8 cellular contexts compared by ENCODE assay signal in genomic region chr2:30115141-30115980, GRCh38. TPM values are rescaled to one million over a fixed set of nuclear protein-coding genes. Genes with fewer than 3 reads are reported as not detected.
A peak's percentile ranks its signal among the peaks of the same experiment; 100 is the strongest.
DNase-seq lines count a peak whose midpoint lies in the region; ATAC-seq and TF ChIP-seq lines count a peak whose summit lies in the region.

No MANE protein-coding gene starts in this region.

- TF ChIP-seq CTCF in HCT116 (IDR thresholded peaks at IDR 0.05 in 2 of 3, conservative IDR thresholded peaks at IDR 0.05 in 1 of 3; ENCODE audit: borderline replicate concordance in 1 of 3, insufficient read depth in 1 of 3, low read depth in 2 of 3, low read length in 2 of 3): peak; percentile 90 to 98 (median 97); a peak in 5 of 6 replicates

- peak; percentile 92 for TF ChIP-seq RAD21 in HCT116 (IDR thresholded peaks at IDR 0.05; ENCODE audit: low read depth)

- peaks cover 2% of the 10 kb centered on the region for H3K27me3 Mint-ChIP-seq in activated CD4-positive, alpha-beta memory T cell treated with anti-CD3 and anti-CD28 coated beads for 36 hours
- H3K27me3 Mint-ChIP-seq in effector memory CD8-positive, alpha-beta T cell: peaks cover 22 to 43% of the 10 kb centered on the region in 2 donors

- H3K4me3 Mint-ChIP-seq in activated CD4-positive, alpha-beta memory T cell treated with anti-CD3 and anti-CD28 coated beads for 36 hours: no peak overlapping the region
- H3K4me3 Mint-ChIP-seq in effector memory CD8-positive, alpha-beta T cell: no peak overlapping the region

- peaks cover 0 to 10% of the 10 kb centered on the region in 2 experiments; a peak in 3 of 4 replicates for H3K4me1 ChIP-seq in HCT116 (ENCODE audit: control insufficient read depth in 1 of 2, insufficient read depth in 2 of 2, low read length in 2 of 2)

- H3K36me3 Mint-ChIP-seq in activated CD4-positive, alpha-beta memory T cell treated with anti-CD3 and anti-CD28 coated beads for 36 hours: no peaks in the 10 kb centered on the region
- H3K36me3 Mint-ChIP-seq in effector memory CD8-positive, alpha-beta T cell (ENCODE audit: insufficient read depth): peaks cover 3% of the 10 kb centered on the region

- no peaks in the 10 kb centered on the region for H3K9me2 ChIP-seq in HCT116 (ENCODE audit: insufficient read depth)

- H3K4me1 Mint-ChIP-seq in activated CD4-positive, alpha-beta memory T cell treated with anti-CD3 and anti-CD28 coated beads for 36 hours (ENCODE audit: low read depth): peaks cover 4% of the 10 kb centered on the region
- peaks cover 5 to 6% of the 10 kb centered on the region in 2 donors for H3K4me1 Mint-ChIP-seq in effector memory CD8-positive, alpha-beta T cell (ENCODE audit: low read depth in 2 of 2)

- no peaks in the 10 kb centered on the region for H3K27me3 ChIP-seq in HCT116 (ENCODE audit: insufficient read depth, low read length)

- no peaks in the 10 kb centered on the region for H3K9me3 Mint-ChIP-seq in activated CD4-positive, alpha-beta memory T cell treated with anti-CD3 and anti-CD28 coated beads for 36 hours
- H3K9me3 Mint-ChIP-seq in effector memory CD8-positive, alpha-beta T cell: no peaks in the 10 kb centered on the region

- no peak overlapping the region for H3K9ac ChIP-seq in HCT116 (ENCODE audit: low read length)

- no peak for TF ChIP-seq POLR2A in HCT116 (IDR thresholded peaks at IDR 0.05; ENCODE audit: borderline replicate concordance, extremely low read depth, insufficient read depth, insufficient read length)

- no peak overlapping the region for H3K27ac ChIP-seq in HCT116 (ENCODE audit: low read depth, low read length)

- intact Hi-C loops in HCT116 (cut with micrococcal nuclease): loop anchor here (1.0 to 2.0 kb wide), 3 partner anchors 24 to 1157 kb away; no protein-coding TSS in a partner anchor
- intact Hi-C loops in activated CD4-positive, alpha-beta memory T cell treated with anti-CD3 and anti-CD28 coated beads for 36 hours (cut with micrococcal nuclease): loop anchor here (1.0 kb wide), 2 partner anchors 24 to 192 kb away; no protein-coding TSS in a partner anchor

- H3K4me2 ChIP-seq in HCT116 (ENCODE audit: low read length): peak overlapping the region; percentile 12; the same call in 1 of the 2 replicates

- RAD21 ChIA-PET in HCT116 (lab: Charles Lee; ENCODE audit: low non-redundant PET in 1 of 2, low total read pairs in 2 of 2, uncharacterized antibody in 2 of 2, unreplicated experiment in 2 of 2): no interaction called here

- no peaks in the 10 kb centered on the region for H3K79me2 ChIP-seq in HCT116 (ENCODE audit: insufficient read depth, low read length)

- H3K27ac Mint-ChIP-seq in activated CD4-positive, alpha-beta memory T cell treated with anti-CD3 and anti-CD28 coated beads for 36 hours: no peak overlapping the region
- peak overlapping the region in 1 of 2 donors; percentile 69 for H3K27ac Mint-ChIP-seq in effector memory CD8-positive, alpha-beta T cell

- H2AFZ ChIP-seq in HCT116 (ENCODE audit: low read depth, low read length, poor library complexity, severe bottlenecking): peak overlapping the region; percentile 69

- CTCF ChIA-PET in HCT116 (lab: Charles Lee): interaction anchor here (0.6 to 1.5 kb wide), 3 partner anchors 9 to 1156 kb away, joined by 3 to 5 read pairs (median 3); no protein-coding TSS in a partner anchor
- CTCF ChIA-PET in activated CD4-positive, alpha-beta memory T cell treated with anti-CD3 and anti-CD28 coated beads for 36 hours (lab: Charles Lee): interaction anchor here (0.5 to 4.9 kb wide), 18 partner anchors 9 to 841 kb away, joined by 3 to 57 read pairs (median 5); no protein-coding TSS in a partner anchor

- no peak overlapping the region for H3K4me3 ChIP-seq in HCT116 (replicated peaks in 1 of 2; ENCODE audit: low read depth in 1 of 2, low read length in 2 of 2)

- H4K20me1 ChIP-seq in HCT116 (ENCODE audit: insufficient read depth): no peaks in the 10 kb centered on the region

- ATAC-seq in HCT116: peak; percentile 97
- peak; percentile 45 for ATAC-seq in effector memory CD8-positive, alpha-beta T cell (replicated peaks)
- ATAC-seq in HG02642 (IDR thresholded peaks at IDR 0.05; ENCODE audit: poor library complexity, unreplicated experiment): no peak

- H3K9me3 ChIP-seq in HCT116 (ENCODE audit: control insufficient read depth in 1 of 2, insufficient read depth in 1 of 2, low read depth in 1 of 2, low read length in 2 of 2): no peaks in the 10 kb centered on the region

- peak; percentile 65 for DNase-seq in CMK (ENCODE audit: low read depth)
- peak; percentile 76 for DNase-seq in HCT116 (ENCODE audit: low read depth, low spot score)
- DNase-seq in NCI-H510A treated with DMSO at 0.1 percent for 48 hours (lab: John Stamatoyannopoulos, UW): peak; percentile 70
- peak; percentile 78 for DNase-seq in activated CD4-positive, alpha-beta memory T cell treated with anti-CD3 and anti-CD28 coated beads for 36 hours
- DNase-seq in effector memory CD8-positive, alpha-beta T cell: peak; percentile 42 to 56 (median 48)
- DNase-seq in medulla oblongata (ENCODE audit: extremely low spot score): peak; percentile 91
- peak; percentile 10 for DNase-seq in stimulated activated CD8-positive, alpha-beta memory T cell treated with anti-CD3 and anti-CD28 coated beads, Interleukin-15, amount 100 ng/mL, for 24 hours (ENCODE audit: low read depth)

- no peaks in the 10 kb centered on the region for H3K36me3 ChIP-seq in HCT116 (ENCODE audit: control insufficient read depth in 1 of 2, insufficient read depth in 2 of 2, low read length in 2 of 2)

- POLR2A ChIA-PET in HCT116 (lab: Charles Lee): no interaction called here
- POLR2A ChIA-PET in activated CD4-positive, alpha-beta memory T cell treated with anti-CD3 and anti-CD28 coated beads for 36 hours (lab: Charles Lee): no interaction called here

- no TSS peak for BruUV-seq in HCT116 (replicated peaks; lab: Mats Ljungman, UMichigan)

TF ChIP-seq in HCT116, 20 proteins besides CTCF, POLR2A, EP300 and RAD21:
- TF ChIP-seq CBX3 (IDR thresholded peaks at IDR 0.05; ENCODE audit: low read depth) (peak; percentile 64; the same call in 1 of the 2 replicates), CEBPB (IDR thresholded peaks at IDR 0.05; ENCODE audit: low read depth) (no peak), ELF1 (IDR thresholded peaks at IDR 0.05; ENCODE audit: borderline replicate concordance, low read depth) (peak; percentile 55; the same call in 1 of the 2 replicates)

RNA-seq across cellular contexts. Expression of gene YPEL5, which starts 31.4 kb away (rescaled TPM):
- total RNA-seq in HCT116 (2021; ENCODE audit: unreplicated experiment): 27.1 TPM
- polyA plus RNA-seq in HCT116 (2012): 27.9 and 45.9 TPM in 2 replicates
- 10 to 100 TPM; 43.3 to 43.4 TPM for total RNA-seq in activated CD4-positive, alpha-beta memory T cell treated with anti-CD3 and anti-CD28 coated beads for 36 hours

Comparison
In these comparisons a context has a peak if more than half of its experiments do, and no peak if none do; other contexts are left out.
1. DNase-seq: peak in every context shown above with its lines; median percentile 91 in medulla oblongata; 78 in activated CD4-positive, alpha-beta memory T cell treated with anti-CD3 and anti-CD28 coated beads for 36 hours; 76 in HCT116; 70 in NCI-H510A treated with DMSO at 0.1 percent for 48 hours; 65 in CMK; 48 in effector memory CD8-positive, alpha-beta T cell; 10 in stimulated activated CD8-positive, alpha-beta memory T cell treated with anti-CD3 and anti-CD28 coated beads, Interleukin-15, amount 100 ng/mL, for 24 hours.